Comparison of ENCODE assay signal across 11 cellular contexts in the genomic region with DNA sequence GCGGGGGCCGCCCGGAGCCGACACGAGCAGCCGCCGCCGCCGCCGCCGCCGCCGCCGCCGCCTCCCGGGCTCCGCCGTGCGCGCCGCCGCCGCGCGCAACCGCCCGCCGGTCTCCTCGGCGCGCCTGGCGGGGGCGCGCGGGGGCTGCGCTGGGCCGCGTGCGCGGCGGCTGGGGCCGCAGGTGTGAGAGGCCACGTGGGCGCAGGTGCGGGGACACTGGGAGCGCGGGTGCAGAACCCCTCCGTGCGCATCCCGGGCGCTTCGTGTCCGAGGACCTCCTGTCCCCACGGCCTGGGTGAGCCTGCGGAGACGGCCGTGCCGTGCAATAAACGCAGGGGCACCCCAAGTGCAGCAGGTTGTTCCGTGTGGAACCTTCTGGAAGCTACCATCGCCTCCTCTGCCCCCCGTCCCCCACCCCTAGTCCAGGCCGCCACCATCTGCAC. TPM values are rescaled to one million over a fixed set of nuclear protein-coding genes. Genes with fewer than 3 reads are reported as not detected.
DNase-seq lines count a peak whose midpoint lies in the region; ATAC-seq, FAIRE-seq and TF ChIP-seq lines count a peak whose summit lies in the region.
"Had no signal": no experiment of that assay in that cellular context is flagged by ENCODE, and none has a peak within 500 bp of the region (broad histone marks: within the 10 kb centered on the region; RNA-seq: fewer than 3 reads in every experiment).

TSS of gene LINGO3 (minus strand) at position 41 of the 443 bp plus-strand sequence. CDS start 16,378 bp downstream, outside the sequence.

- FAIRE-seq in H54 (lab: Jason Lieb, UNC): no peak

- TF ChIP-seq CTCF in Peyer's patch (IDR thresholded peaks at IDR 0.05) (no peak), fibroblast of the aortic adventitia (IDR thresholded peaks at IDR 0.05; ENCODE audit: insufficient read depth, low read length) (no peak), smooth muscle cell (IDR thresholded peaks at IDR 0.05; ENCODE audit: borderline replicate concordance, insufficient read depth, poor library complexity, severe bottlenecking) (no peak)

- no peak within 1 kb of the TSS for H3K27ac Mint-ChIP-seq in activated CD4-positive, alpha-beta T cell treated with anti-CD3 and anti-CD28 coated beads for 36 hours

- peaks cover 39% of the 10 kb centered on the region for H3K27me3 Mint-ChIP-seq in activated CD4-positive, alpha-beta T cell treated with anti-CD3 and anti-CD28 coated beads for 36 hours

- H2AFZ ChIP-seq in smooth muscle cell (ENCODE audit: low read depth): no peak within 1 kb of the TSS

- H3K9me3 ChIP-seq in Peyer's patch (no peaks in the 10 kb centered on the region), smooth muscle cell (replicated peaks; ENCODE audit: low read depth) (no peaks in the 10 kb centered on the region)
- H3K9me3 ChIP-seq: thyroid gland had no signal

- H3K36me3 ChIP-seq in Peyer's patch: no peaks in the 10 kb centered on the region
- H3K36me3 ChIP-seq in smooth muscle cell (ENCODE audit: low read depth): no peaks in the 10 kb centered on the region
- H3K36me3 ChIP-seq: thyroid gland had no signal

- H3K27ac ChIP-seq in Peyer's patch (peak within 1 kb of the TSS in 1 of 4 donors; percentile 7), smooth muscle cell (ENCODE audit: low read depth) (no peak within 1 kb of the TSS)
- H3K27ac ChIP-seq: thyroid gland had no signal

- H3K9me3 Mint-ChIP-seq in activated CD4-positive, alpha-beta T cell treated with anti-CD3 and anti-CD28 coated beads for 36 hours (ENCODE audit: low read depth): no peaks in the 10 kb centered on the region

- no peaks in the 10 kb centered on the region for H3F3A ChIP-seq in smooth muscle cell (ENCODE audit: low read depth)

- H3K4me2 ChIP-seq in smooth muscle cell: peak within 1 kb of the TSS; percentile 68

- peak within 1 kb of the TSS; percentile 10 for H3K4me3 Mint-ChIP-seq in activated CD4-positive, alpha-beta T cell treated with anti-CD3 and anti-CD28 coated beads for 36 hours

- intact Hi-C loops in activated CD4-positive, alpha-beta T cell treated with anti-CD3 and anti-CD28 coated beads for 36 hours (cut with DNase I, micrococcal nuclease): no loop called here

- H3K79me2 ChIP-seq in smooth muscle cell (ENCODE audit: low read depth): no peaks in the 10 kb centered on the region

- CTCF ChIA-PET in activated CD4-positive, alpha-beta T cell treated with anti-CD3 and anti-CD28 coated beads for 36 hours (lab: Charles Lee): interaction anchor here (1.8 kb wide), 1 partner anchor 19 kb away, joined by 5 read pairs; no protein-coding TSS in a partner anchor

- no peak for TF ChIP-seq POLR2A in Peyer's patch (IDR thresholded peaks at IDR 0.05)
- no peak for TF ChIP-seq POLR2A in H54 (IDR thresholded peaks at IDR 0.05; ENCODE audit: low read depth, low read length)

- H3K4me1 ChIP-seq in Peyer's patch: peaks cover 0 to 10% (median 2%) of the 10 kb centered on the region in 4 donors
- no peaks in the 10 kb centered on the region for H3K4me1 ChIP-seq in smooth muscle cell (ENCODE audit: low read depth)

- H3K9ac ChIP-seq in smooth muscle cell (ENCODE audit: low read depth): no peak within 1 kb of the TSS

- no peaks in the 10 kb centered on the region for H3K36me3 Mint-ChIP-seq in activated CD4-positive, alpha-beta T cell treated with anti-CD3 and anti-CD28 coated beads for 36 hours (ENCODE audit: low read depth)

- 17% methylated on average over 16 of the region's 63 CpGs for WGBS in smooth muscle cell (ENCODE audit: low lambda C conversion rate)

- no peak for ATAC-seq in activated CD4-positive, alpha-beta T cell treated with anti-CD3 and anti-CD28 coated beads for 36 hours

- POLR2A ChIA-PET in activated CD4-positive, alpha-beta T cell treated with anti-CD3 and anti-CD28 coated beads for 36 hours (lab: Charles Lee): no interaction called here

- no peak for DNase-seq in activated CD4-positive, alpha-beta T cell treated with anti-CD3 and anti-CD28 coated beads for 36 hours
- no peak for DNase-seq in activated CD4-positive, alpha-beta T cell treated with anti-CD3 and anti-CD28 coated beads for 4 hours
- DNase-seq in Peyer's patch (no peak), fibroblast of the aortic adventitia (ENCODE audit: low read depth) (no peak), smooth muscle cell (lab: John Stamatoyannopoulos, UW; ENCODE audit: unreplicated experiment) (no peak), SK-N-DZ (ENCODE audit: low spot score) (no peak), H54 (ENCODE audit: insufficient read length, low spot score) (no peak), SHP77 treated with DMSO at 0.1 percent for 48 hours (lab: John Stamatoyannopoulos, UW) (no peak)
- DNase-seq: DMS153, thyroid gland had no signal

- peaks cover 6% of the 10 kb centered on the region for H3K4me1 Mint-ChIP-seq in activated CD4-positive, alpha-beta T cell treated with anti-CD3 and anti-CD28 coated beads for 36 hours

- H3K27me3 ChIP-seq in Peyer's patch (peaks cover 0 to 29% of the 10 kb centered on the region in 2 donors), smooth muscle cell (ENCODE audit: low read depth) (peaks cover 16% of the 10 kb centered on the region)

- no peaks in the 10 kb centered on the region for H4K20me1 ChIP-seq in smooth muscle cell (ENCODE audit: low read depth)

- peak within 1 kb of the TSS in 3 of 4 donors; percentile 16 to 39 (median 21) for H3K4me3 ChIP-seq in Peyer's patch
- peak within 1 kb of the TSS; percentile 44 for H3K4me3 ChIP-seq in fibroblast of the aortic adventitia (ENCODE audit: low read depth, low read length)
- H3K4me3 ChIP-seq in smooth muscle cell: no peak within 1 kb of the TSS
- H3K4me3 ChIP-seq: thyroid gland had no signal

RNA-seq across cellular contexts. Expression of gene LINGO3, which starts in this region (rescaled TPM):
- total RNA-seq in activated CD4-positive, alpha-beta T cell treated with anti-CD3 and anti-CD28 coated beads for 36 hours: not detected
- total RNA-seq in Peyer's patch (1 to 10 TPM in 1 of 4 donors, under 1 TPM in 1, not detected in 2; 0.54 to 5.0 TPM), fibroblast of the aortic adventitia (ENCODE audit: low replicate concordance) (not detected in 2 replicates), smooth muscle cell (not detected in 2 replicates)
- polyA plus RNA-seq in smooth muscle cell: 0.31 and 1.2 TPM in 2 replicates
- polyA plus RNA-seq in SK-N-DZ (2014; cell fraction: cytosol; rRNA removed): not detected in 2 replicates
- not detected in 2 replicates for polyA plus RNA-seq in SK-N-DZ (2014; cell fraction: nucleus; rRNA removed)
- total RNA-seq: skeletal muscle tissue had no signal
